ENCODE assay signal across 8 cellular contexts in genomic region chr5:133460172-133460758, GRCh38.
A peak's percentile ranks its signal among the peaks of the same experiment; 100 is the strongest.
DNase-seq lines count a peak whose midpoint lies in the region; ATAC-seq, FAIRE-seq and TF ChIP-seq lines count a peak whose summit lies in the region.

No MANE protein-coding gene starts in this region.

- POLR2A ChIA-PET in OCI-LY7 (lab: Charles Lee) = no interaction called here

- intact Hi-C loops in OCI-LY7 (cut with micrococcal nuclease; ENCODE audit: unreplicated experiment) = loop anchor here (1.0 to 5.0 kb wide), 2 partner anchors 38 to 349 kb away; no protein-coding TSS in a partner anchor

- no peaks in the 10 kb centered on the region for H3K27me3 Mint-ChIP-seq in activated T-cell treated with anti-CD3 and anti-CD28 coated beads, Interleukin-2, amount 50 U/mL, for 4 hours (ENCODE audit: low read depth)
- H3K27me3 Mint-ChIP-seq in progenitor cell of endocrine pancreas = peaks cover 3% of the 10 kb centered on the region

- no peak overlapping the region for H3K4me3 Mint-ChIP-seq in activated T-cell treated with anti-CD3 and anti-CD28 coated beads, Interleukin-2, amount 50 U/mL, for 4 hours
- no peak overlapping the region for H3K4me3 Mint-ChIP-seq in progenitor cell of endocrine pancreas (ENCODE audit: low read depth)

- no peak overlapping the region for H3K4me2 ChIP-seq in OCI-LY7 (ENCODE audit: low read length)

- peaks cover 13% of the 10 kb centered on the region for H3K4me1 Mint-ChIP-seq in activated T-cell treated with anti-CD3 and anti-CD28 coated beads, Interleukin-2, amount 50 U/mL, for 4 hours (ENCODE audit: low read depth)
- H3K4me1 Mint-ChIP-seq in progenitor cell of endocrine pancreas (ENCODE audit: low read depth) = peaks cover 1% of the 10 kb centered on the region

- CTCF ChIA-PET in OCI-LY7 (lab: Charles Lee; ENCODE audit: unreplicated experiment) = no interaction called here

- no peaks in the 10 kb centered on the region for H3K9me3 Mint-ChIP-seq in activated T-cell treated with anti-CD3 and anti-CD28 coated beads, Interleukin-2, amount 50 U/mL, for 4 hours
- no peaks in the 10 kb centered on the region for H3K9me3 Mint-ChIP-seq in progenitor cell of endocrine pancreas (ENCODE audit: low read depth)

- no peak for FAIRE-seq in frontal cortex (lab: Jason Lieb, UNC)

- no peaks in the 10 kb centered on the region for H3K36me3 Mint-ChIP-seq in activated T-cell treated with anti-CD3 and anti-CD28 coated beads, Interleukin-2, amount 50 U/mL, for 4 hours (ENCODE audit: insufficient read depth)
- H3K36me3 Mint-ChIP-seq in progenitor cell of endocrine pancreas (ENCODE audit: insufficient read depth) = no peaks in the 10 kb centered on the region

- H4K20me1 ChIP-seq in OCI-LY7 (ENCODE audit: insufficient read depth, low read length) = no peaks in the 10 kb centered on the region

- H3K27ac ChIP-seq in OCI-LY7 (ENCODE audit: low read depth, low read length, poor library complexity, severe bottlenecking) = no peak overlapping the region

- ATAC-seq in activated T-cell treated with anti-CD3 and anti-CD28 coated beads, Interleukin-2, amount 50 U/mL, for 4 hours = no peak

- no peaks in the 10 kb centered on the region for H3K9me3 ChIP-seq in OCI-LY7 (ENCODE audit: low read length)

- no peak overlapping the region for H3K27ac Mint-ChIP-seq in progenitor cell of endocrine pancreas

- H3K9me2 ChIP-seq in OCI-LY7 (ENCODE audit: insufficient read depth, low read length) = no peaks in the 10 kb centered on the region

- no peaks in the 10 kb centered on the region for H3K79me2 ChIP-seq in OCI-LY7 (ENCODE audit: insufficient read depth, low read depth, low read length)

- in situ Hi-C loops in G401 (cut with HindIII; ENCODE audit: low sequenced_read_pairs) = no loop called here

- DNase-seq in activated T-cell treated with anti-CD3 and anti-CD28 coated beads for 24 hours (ENCODE audit: low read depth) = peak; percentile 28
- no peak for DNase-seq in activated T-cell treated with anti-CD3 and anti-CD28 coated beads, Interleukin-2, amount 50 U/mL, for 4 hours
- peak; percentile 52 for DNase-seq in OCI-LY7 (ENCODE audit: low spot score)
- DNase-seq in cerebellar cortex (ENCODE audit: low spot score) = peak; percentile 18
- DNase-seq in progenitor cell of endocrine pancreas (ENCODE audit: low spot score, unreplicated experiment) = no peak
- no peak for DNase-seq in NCI-H1092 (lab: John Stamatoyannopoulos, UW)
- no peak for DNase-seq in G401 (ENCODE audit: low spot score)
- DNase-seq in frontal cortex (ENCODE audit: low spot score in 2 of 2) = no peak

- no peak overlapping the region for H3K4me3 ChIP-seq in OCI-LY7 (ENCODE audit: low read depth, low read length, poor library complexity, severe bottlenecking)

- H3K36me3 ChIP-seq in OCI-LY7 (ENCODE audit: insufficient read depth, low read length) = no peaks in the 10 kb centered on the region

- H3K4me1 ChIP-seq in OCI-LY7 (ENCODE audit: insufficient read depth, low read length, poor library complexity, severe bottlenecking) = no peaks in the 10 kb centered on the region

- H2AFZ ChIP-seq in OCI-LY7 (ENCODE audit: low read length) = no peak overlapping the region

- no TSS peak for BruUV-seq in OCI-LY7 (replicated peaks; lab: Mats Ljungman, UMichigan)

- TF ChIP-seq CTCF in OCI-LY7 (conservative IDR thresholded peaks at IDR 0.05; ENCODE audit: low read length) (peak; percentile 92), progenitor cell of endocrine pancreas (IDR thresholded peaks at IDR 0.05; ENCODE audit: unreplicated experiment) (peak; percentile 63)

Comparison
In these comparisons a context has a peak if more than half of its experiments do, and no peak if none do; other contexts are left out.
1. DNase-seq: peak in activated T-cell treated with anti-CD3 and anti-CD28 coated beads for 24 hours (single experiment), OCI-LY7 (single experiment) and cerebellar cortex (single experiment); none in activated T-cell treated with anti-CD3 and anti-CD28 coated beads, Interleukin-2, amount 50 U/mL, for 4 hours (single experiment), progenitor cell of endocrine pancreas (single experiment), NCI-H1092 (single experiment), G401 (single experiment) and frontal cortex (0 of 2).